In genomic region chr12:45355750-45356149, GRCh38 we compare ENCODE assay signal across 16 cellular contexts.
A peak's percentile ranks its signal among the peaks of the same experiment; 100 is the strongest.
DNase-seq lines count a peak whose midpoint lies in the region; ATAC-seq and TF ChIP-seq lines count a peak whose summit lies in the region.
"Had no signal": no experiment of that assay in that cellular context is flagged by ENCODE, and none has a peak within 500 bp of the region (broad histone marks: within the 10 kb centered on the region; RNA-seq: fewer than 3 reads in every experiment).

No MANE protein-coding gene starts in this region.

- H3K4me1 Mint-ChIP-seq in CD14-positive monocyte (no peaks in the 10 kb centered on the region), nephron progenitor cell (peaks cover 5% of the 10 kb centered on the region)
- no peaks in the 10 kb centered on the region for H3K4me1 Mint-ChIP-seq in activated naive CD8-positive, alpha-beta T cell treated with anti-CD3 and anti-CD28 coated beads for 36 hours

- no peaks in the 10 kb centered on the region for H3K36me3 ChIP-seq in body of pancreas (replicated peaks in 1 of 2; ENCODE audit: insufficient read depth in 1 of 2, low read depth in 2 of 2)

- 64% methylated on average over 4 of the region's 4 CpGs for WGBS in body of pancreas, 2 donors

- no peak for TF ChIP-seq CTCF in CD14-positive monocyte (IDR thresholded peaks at IDR 0.05)
- no peak for TF ChIP-seq CTCF in body of pancreas (IDR thresholded peaks at IDR 0.05)
- TF ChIP-seq CTCF in nephron progenitor cell (IDR thresholded peaks at IDR 0.05): no peak

- H3K27me3 ChIP-seq in body of pancreas: no peaks in the 10 kb centered on the region

- H3K27me3 Mint-ChIP-seq in CD14-positive monocyte (ENCODE audit: low read depth in 3 of 3): no peaks in the 10 kb centered on the region
- no peaks in the 10 kb centered on the region for H3K27me3 Mint-ChIP-seq in nephron progenitor cell (ENCODE audit: low read depth, poor library complexity)
- H3K27me3 Mint-ChIP-seq in activated naive CD8-positive, alpha-beta T cell treated with anti-CD3 and anti-CD28 coated beads for 36 hours: no peaks in the 10 kb centered on the region
- H3K27me3 Mint-ChIP-seq: effector memory CD8-positive, alpha-beta T cell had no signal

- no peak for ATAC-seq in body of pancreas
- no peak for ATAC-seq in GM18867 (IDR thresholded peaks at IDR 0.05; ENCODE audit: unreplicated experiment)
- ATAC-seq: effector memory CD8-positive, alpha-beta T cell; natural killer cell had no signal

- intact Hi-C loops in CD14-positive monocyte (cut with micrococcal nuclease): no loop called here
- intact Hi-C loops in body of pancreas (cut with DNase I): no loop called here

- peaks cover 35% of the 10 kb centered on the region for H3K4me1 ChIP-seq in body of pancreas

- H3K9me3 Mint-ChIP-seq in CD14-positive monocyte: peaks cover 0 to 3% (median under 1%) of the 10 kb centered on the region in 7 donors
- peaks cover 4% of the 10 kb centered on the region for H3K9me3 Mint-ChIP-seq in nephron progenitor cell
- peaks cover 3% of the 10 kb centered on the region for H3K9me3 Mint-ChIP-seq in activated naive CD8-positive, alpha-beta T cell treated with anti-CD3 and anti-CD28 coated beads for 36 hours
- H3K9me3 Mint-ChIP-seq: effector memory CD8-positive, alpha-beta T cell; natural killer cell had no signal

- H3K36me3 Mint-ChIP-seq in CD14-positive monocyte (peaks cover 80 to 85% of the 10 kb centered on the region in 2 donors), nephron progenitor cell (ENCODE audit: low read depth) (peaks cover 67% of the 10 kb centered on the region)
- H3K36me3 Mint-ChIP-seq in activated naive CD8-positive, alpha-beta T cell treated with anti-CD3 and anti-CD28 coated beads for 36 hours: peaks cover 33% of the 10 kb centered on the region

- peak overlapping the region in 3 of 4 donors; percentile 20 to 43 (median 24) for H3K27ac ChIP-seq in body of pancreas

- H3K4me3 ChIP-seq in body of pancreas: no peak overlapping the region

- no peak for TF ChIP-seq POLR2A in body of pancreas (IDR thresholded peaks at IDR 0.05)

- DNase-seq in CD14-positive monocyte (ENCODE audit: low spot score) (no peak), HT-29 (ENCODE audit: low spot score) (peak; percentile 28), body of pancreas (no peak), nephron progenitor cell (no peak), EL (no peak)
- DNase-seq in activated T-cell treated with anti-CD3 and anti-CD28 coated beads, Interleukin-2, amount 50 U/mL, for 48 hours: no peak
- DNase-seq in activated naive CD8-positive, alpha-beta T cell treated with anti-CD3 and anti-CD28 coated beads for 36 hours: no peak
- DNase-seq: activated CD4-positive, alpha-beta T cell treated with anti-CD3 and anti-CD28 coated beads, Interleukin-2, amount 50 U/mL, for 1 hour; activated naive CD4-positive, alpha-beta T cell treated with anti-CD3 and anti-CD28 coated beads, Interleukin-2, amount 50 U/mL, for 16 hours; activated T-cell treated with anti-CD3 and anti-CD28 coated beads for 4 hours; caudate nucleus; effector memory CD8-positive, alpha-beta T cell; HCEC 1CT; natural killer cell; NCI-H1436 had no signal

- no peaks in the 10 kb centered on the region for H3K9me3 ChIP-seq in body of pancreas

- H3K4me3 Mint-ChIP-seq in CD14-positive monocyte: no peak overlapping the region
- no peak overlapping the region for H3K4me3 Mint-ChIP-seq in nephron progenitor cell
- no peak overlapping the region for H3K4me3 Mint-ChIP-seq in activated naive CD8-positive, alpha-beta T cell treated with anti-CD3 and anti-CD28 coated beads for 36 hours
- H3K4me3 Mint-ChIP-seq: effector memory CD8-positive, alpha-beta T cell; natural killer cell had no signal

- H3K27ac Mint-ChIP-seq in CD14-positive monocyte (peak overlapping the region in 5 of 7 donors; percentile 20 to 62 (median 46)), nephron progenitor cell (peak overlapping the region; percentile 83)
- no peak overlapping the region for H3K27ac Mint-ChIP-seq in activated naive CD8-positive, alpha-beta T cell treated with anti-CD3 and anti-CD28 coated beads for 36 hours
- H3K27ac Mint-ChIP-seq: effector memory CD8-positive, alpha-beta T cell; natural killer cell had no signal
